Comparison of ENCODE assay signal across 9 cellular contexts in genomic region chr7:33903770-33904679, GRCh38. TPM values are rescaled to one million over a fixed set of nuclear protein-coding genes. Genes with fewer than 3 reads are reported as not detected.
DNase-seq lines count a peak whose midpoint lies in the region; TF ChIP-seq lines count a peak whose summit lies in the region.
"Had no signal": no experiment of that assay in that cellular context is flagged by ENCODE, and none has a peak within 500 bp of the region (broad histone marks: within the 10 kb centered on the region; RNA-seq: fewer than 3 reads in every experiment).

No MANE protein-coding gene starts in this region.

- no peaks in the 10 kb centered on the region for H3K9me3 ChIP-seq in MM.1S (replicated peaks; ENCODE audit: insufficient read depth, low read length)

- H3K4me2 ChIP-seq in MM.1S (ENCODE audit: low read depth, low read length), result peak overlapping the region; percentile 95

- no peaks in the 10 kb centered on the region for H3K79me2 ChIP-seq in MM.1S (ENCODE audit: low read length)

- no peak for TF ChIP-seq CTCF in MM.1S (IDR thresholded peaks at IDR 0.05; ENCODE audit: low read length)

- peak overlapping the region; percentile 79 for H2AFZ ChIP-seq in MM.1S (ENCODE audit: low read length)

- no peaks in the 10 kb centered on the region for H3K9me2 ChIP-seq in MM.1S (replicated peaks; ENCODE audit: insufficient read depth, low read length)

- H3K9ac ChIP-seq in MM.1S (ENCODE audit: low read length), result peak overlapping the region; percentile 30; the same call in 1 of the 2 replicates

- H3K27ac ChIP-seq in MM.1S (ENCODE audit: low read length), result no peak overlapping the region

- no peaks in the 10 kb centered on the region for H3K36me3 ChIP-seq in MM.1S (replicated peaks; ENCODE audit: insufficient read depth, low read length)

- 0 out of 2 replicates have a peak, but pooled peaks cover 3% of the 10 kb centered on the region for H3K4me1 ChIP-seq in MM.1S (ENCODE audit: low read length)

- H3F3A ChIP-seq in MM.1S (ENCODE audit: insufficient read depth, low read length), result no peaks in the 10 kb centered on the region

- peak overlapping the region; percentile 79 for H3K4me3 ChIP-seq in MM.1S (ENCODE audit: low read length)
- peak overlapping the region; percentile 60 for H3K4me3 ChIP-seq in iPS-11a (ENCODE audit: low read depth, low read length)

- 0 out of 2 replicates have a peak, but pooled peaks cover 6% of the 10 kb centered on the region for H3K27me3 ChIP-seq in MM.1S (replicated peaks; ENCODE audit: insufficient read depth, low read length)

- no peaks in the 10 kb centered on the region for H4K20me1 ChIP-seq in MM.1S (ENCODE audit: insufficient read depth, low read length)

- DNase-seq in NCI-H146 (lab: John Stamatoyannopoulos, UW) (peak; percentile 16), NCI-H146 treated with DMSO at 0.1 percent for 48 hours (lab: John Stamatoyannopoulos, UW; ENCODE audit: unreplicated experiment) (no peak), MM.1S (peak; percentile 45), astrocyte of the hippocampus (ENCODE audit: low read depth, low spot score) (peak; percentile 66), putamen (ENCODE audit: low spot score) (peak; percentile 69), COLO829 (ENCODE audit: low spot score) (no peak), HT-29 (ENCODE audit: low spot score) (no peak)
- DNase-seq: CD4-positive, CD25-positive, alpha-beta regulatory T cell had no signal

RNA-seq across cellular contexts. Expression of gene BMPER, which starts 1.3 kb away (rescaled TPM):
- total RNA-seq in HT-29 (2014; rRNA removed; shearing (Covaris generic)), result not detected in 2 replicates
- total RNA-seq: CD4-positive, CD25-positive, alpha-beta regulatory T cell had no signal

Comparison
In these comparisons a context has a peak if more than half of its experiments do, and no peak if none do; other contexts are left out.
1. DNase-seq: peak in NCI-H146 (single experiment), MM.1S (single experiment), astrocyte of the hippocampus (single experiment) and putamen (single experiment); none in NCI-H146 treated with DMSO at 0.1 percent for 48 hours (single experiment), COLO829 (single experiment) and HT-29 (single experiment).